Comparison of ENCODE assay signal across 3 cellular contexts in the genomic region with DNA sequence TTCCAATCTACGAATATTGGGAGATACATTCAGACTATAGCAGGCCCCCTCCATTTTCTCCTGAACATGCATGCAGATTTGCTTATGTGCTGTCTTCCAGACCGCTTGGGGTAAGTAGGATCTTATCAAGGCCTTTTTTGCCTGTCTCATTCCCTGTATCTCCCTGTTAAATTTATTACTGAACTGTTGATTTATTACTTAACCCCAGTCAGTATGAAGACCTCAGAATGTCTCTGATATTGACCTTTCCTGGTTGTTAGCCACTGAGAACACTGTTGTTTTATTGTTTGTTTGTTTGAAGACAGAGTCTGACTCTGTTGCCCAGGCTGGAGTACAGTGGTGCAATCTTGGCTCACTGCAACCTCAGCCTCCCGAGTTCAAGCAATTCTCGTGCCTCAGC. TPM values are rescaled to one million over a fixed set of nuclear protein-coding genes. Genes with fewer than 3 reads are reported as not detected.
"Had no signal": no experiment of that assay in that cellular context is flagged by ENCODE, and none has a peak within 500 bp of the region (broad histone marks: within the 10 kb centered on the region; RNA-seq: fewer than 3 reads in every experiment).

No MANE protein-coding gene starts in this region.

RNA-seq across cellular contexts. Expression of a gene that starts 46.1 kb away (rescaled TPM):
- total RNA-seq: OCI-LY7, PC-3, PC-9 had no signal
